In genomic region chr9:34701769-34702736, GRCh38 we compare ENCODE assay signal across 1 cellular context.
TF ChIP-seq lines count a peak whose summit lies in the region.

No MANE protein-coding gene starts in this region.

TF ChIP-seq in H1, 55 proteins besides CTCF, POLR2A, EP300 and RAD21:
- 0 out of 2 replicates have a peak, but pooled peaks have one; percentile 34 for TF ChIP-seq RXRA (IDR thresholded peaks at IDR 0.05; ENCODE audit: insufficient read depth, low read depth, low read length)
- no peak for TF ChIP-seq POU5F1 (IDR thresholded peaks at IDR 0.05; ENCODE audit: low read depth, low read length)
- TF ChIP-seq YY1 (IDR thresholded peaks at IDR 0.05; ENCODE audit: low read depth, low read length), result peak; percentile 40; the same call in 1 of the 2 replicates
- TF ChIP-seq KDM4A (IDR thresholded peaks at IDR 0.05; ENCODE audit: low read depth, low read length, severe bottlenecking), result peak; percentile 70
- TF ChIP-seq CREB1 (IDR thresholded peaks at IDR 0.05), result no peak
- no peak for TF ChIP-seq BCL11A (IDR thresholded peaks at IDR 0.05; ENCODE audit: low read depth in 2 of 2, low read length in 2 of 2)
- no peak for TF ChIP-seq CHD7 (IDR thresholded peaks at IDR 0.05; ENCODE audit: insufficient replicate concordance, low read length)
- no peak for TF ChIP-seq JUND (IDR thresholded peaks at IDR 0.05; ENCODE audit: low read length)
- TF ChIP-seq JUN (IDR thresholded peaks at IDR 0.05; ENCODE audit: low read depth, low read length), result no peak
- no peak for TF ChIP-seq TAF1 (IDR thresholded peaks at IDR 0.05; ENCODE audit: low read depth, low read length)
- peak; percentile 39; the same call in 1 of the 2 replicates for TF ChIP-seq SP4 (IDR thresholded peaks at IDR 0.05; ENCODE audit: low read length)
- TF ChIP-seq ATF3 (IDR thresholded peaks at IDR 0.05; ENCODE audit: insufficient read depth, low read depth, low read length), result no peak
TF ChIP-seq in H1: peak in this region for 4.
